ENCODE assay signal across 32 cellular contexts in the genomic region with DNA sequence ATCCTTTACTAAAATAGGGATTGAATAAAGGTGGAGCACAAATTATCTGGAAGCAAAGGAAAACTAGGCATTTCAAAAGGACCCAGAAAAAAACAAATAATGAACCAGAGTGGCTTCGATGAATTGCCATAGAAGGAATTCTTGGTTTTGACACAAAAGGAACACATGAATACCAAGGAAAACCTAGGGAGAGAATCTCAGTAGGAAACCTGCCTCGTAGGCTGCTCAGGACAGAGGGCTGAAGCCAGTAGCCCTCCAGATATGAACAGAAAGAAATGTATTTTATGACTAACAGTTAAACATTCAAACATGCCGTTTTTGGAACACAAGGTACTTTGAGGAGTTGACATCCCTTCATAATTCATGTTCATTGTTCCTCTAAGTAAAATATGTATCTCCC.
"Had no signal": no experiment of that assay in that cellular context is flagged by ENCODE, and none has a peak within 500 bp of the region (broad histone marks: within the 10 kb centered on the region; RNA-seq: fewer than 3 reads in every experiment).

No MANE protein-coding gene starts in this region.

- DNase-seq: activated CD4-positive, alpha-beta memory T cell treated with anti-CD3 and anti-CD28 coated beads, Interleukin-2, amount 10 ng/mL, durations not matched to agents 7 days and 5 days; activated CD4-positive, alpha-beta T cell treated with anti-CD3 and anti-CD28 coated beads for 1 hour; activated CD4-positive, alpha-beta T cell treated with anti-CD3 and anti-CD28 coated beads for 4 hours; activated CD4-positive, alpha-beta T cell treated with anti-CD3 and anti-CD28 coated beads, Interleukin-2, amount 10 ng/mL, durations not matched to agents 7 days and 5 days; activated CD4-positive, alpha-beta T cell treated with anti-CD3 and anti-CD28 coated beads, Interleukin-2, amount 50 U/mL, for 4 hours; activated CD4-positive, CD25-positive, alpha-beta regulatory T cell; activated CD8-positive, alpha-beta memory T cell treated with anti-CD3 and anti-CD28 coated beads, Interleukin-2, amount 50 U/mL, for 48 hours; activated gamma-delta T cell; activated naive CD4-positive, alpha-beta T cell; activated naive CD4-positive, alpha-beta T cell treated with anti-CD3 and anti-CD28 coated beads, Interleukin-2, amount 10 ng/mL, durations not matched to agents 7 days and 5 days; activated naive CD8-positive, alpha-beta T cell treated with anti-CD3 and anti-CD28 coated beads, Interleukin-2, amount 10 ng/mL, durations not matched to agents 7 days and 5 days; activated T-cell treated with anti-CD3 and anti-CD28 coated beads for 4 hours; activated T-cell treated with anti-CD3 and anti-CD28 coated beads, Interleukin-2, amount 50 U/mL, for 24 hours; activated T-cell treated with anti-CD3 and anti-CD28 coated beads, Interleukin-2, amount 50 U/mL, for 72 hours; brain microvascular endothelial cell; dorsolateral prefrontal cortex; effector memory CD4-positive, alpha-beta T cell; endodermal cell; foreskin fibroblast; heart right ventricle; T-helper 1 cell; T-helper 17 cell; T1000; WERI-Rb-1 had no signal

- H3K36me3 ChIP-seq: ascending aorta, brain microvascular endothelial cell, gastroesophageal sphincter, WERI-Rb-1 had no signal

- H3K27me3 Mint-ChIP-seq: activated naive CD8-positive, alpha-beta T cell treated with anti-CD3 and anti-CD28 coated beads, Interleukin-2, amount 10 ng/mL, durations not matched to agents 7 days and 5 days; dendritic cell treated with granulocyte-macrophage colony-stimulating factor and Interleukin-4, amounts not matched to agents 40 ng/mL and 50 ng/mL, for 4 days had no signal

- H3K27ac ChIP-seq: ascending aorta, brain microvascular endothelial cell, coronary artery, gastroesophageal sphincter, heart right ventricle, WERI-Rb-1 had no signal

- H3K9me3 ChIP-seq: ascending aorta, gastroesophageal sphincter, heart right ventricle had no signal

- FAIRE-seq: bronchial epithelial cell had no signal

- H3K4me1 ChIP-seq: ascending aorta, gastroesophageal sphincter, heart right ventricle had no signal

- H3K4me1 Mint-ChIP-seq: activated CD4-positive, alpha-beta memory T cell treated with anti-CD3 and anti-CD28 coated beads, Interleukin-2, amount 10 ng/mL, durations not matched to agents 7 days and 5 days; activated CD4-positive, alpha-beta T cell treated with anti-CD3 and anti-CD28 coated beads, Interleukin-2, amount 10 ng/mL, durations not matched to agents 7 days and 5 days; activated naive CD4-positive, alpha-beta T cell treated with anti-CD3 and anti-CD28 coated beads, Interleukin-2, amount 10 ng/mL, durations not matched to agents 7 days and 5 days; activated naive CD8-positive, alpha-beta T cell treated with anti-CD3 and anti-CD28 coated beads, Interleukin-2, amount 10 ng/mL, durations not matched to agents 7 days and 5 days; central memory CD8-positive, alpha-beta T cell; T-helper 17 cell had no signal

- H3K27me3 ChIP-seq: ascending aorta, brain microvascular endothelial cell, dorsolateral prefrontal cortex, gastroesophageal sphincter, heart right ventricle had no signal

- H3K4me3 ChIP-seq: ascending aorta, coronary artery, dorsolateral prefrontal cortex, gastroesophageal sphincter, heart right ventricle had no signal

- H3K9me3 Mint-ChIP-seq: activated CD4-positive, alpha-beta memory T cell treated with anti-CD3 and anti-CD28 coated beads, Interleukin-2, amount 10 ng/mL, durations not matched to agents 7 days and 5 days; activated CD4-positive, alpha-beta T cell treated with anti-CD3 and anti-CD28 coated beads, Interleukin-2, amount 10 ng/mL, durations not matched to agents 7 days and 5 days; activated naive CD4-positive, alpha-beta T cell treated with anti-CD3 and anti-CD28 coated beads, Interleukin-2, amount 10 ng/mL, durations not matched to agents 7 days and 5 days; activated naive CD4-positive, alpha-beta T cell treated with anti-CD3 and anti-CD28 coated beads, Interleukin-2, amount 50 U/mL, for 72 hours; activated naive CD8-positive, alpha-beta T cell treated with anti-CD3 and anti-CD28 coated beads, Interleukin-2, amount 10 ng/mL, durations not matched to agents 7 days and 5 days; activated T-cell treated with anti-CD3 and anti-CD28 coated beads, Interleukin-2, amount 50 U/mL, for 24 hours; activated T-cell treated with anti-CD3 and anti-CD28 coated beads, Interleukin-2, amount 50 U/mL, for 72 hours; central memory CD8-positive, alpha-beta T cell; dendritic cell treated with granulocyte-macrophage colony-stimulating factor and Interleukin-4, amounts not matched to agents 40 ng/mL and 50 ng/mL, for 4 days; endodermal cell; T-helper 2 cell treated with Interferon-gamma antibody and Interleukin-4, amounts not matched to agents 5 μg/mL and 100 μg/mL, for 36 hours had no signal

- H3K27ac Mint-ChIP-seq: activated CD4-positive, alpha-beta memory T cell treated with anti-CD3 and anti-CD28 coated beads, Interleukin-2, amount 10 ng/mL, durations not matched to agents 7 days and 5 days; activated CD4-positive, alpha-beta T cell treated with anti-CD3 and anti-CD28 coated beads, Interleukin-2, amount 10 ng/mL, durations not matched to agents 7 days and 5 days; activated naive CD4-positive, alpha-beta T cell treated with anti-CD3 and anti-CD28 coated beads, Interleukin-2, amount 10 ng/mL, durations not matched to agents 7 days and 5 days; activated naive CD4-positive, alpha-beta T cell treated with anti-CD3 and anti-CD28 coated beads, Interleukin-2, amount 50 U/mL, for 72 hours; activated naive CD8-positive, alpha-beta T cell treated with anti-CD3 and anti-CD28 coated beads, Interleukin-2, amount 10 ng/mL, durations not matched to agents 7 days and 5 days; activated T-cell treated with anti-CD3 and anti-CD28 coated beads, Interleukin-2, amount 50 U/mL, for 24 hours; activated T-cell treated with anti-CD3 and anti-CD28 coated beads, Interleukin-2, amount 50 U/mL, for 72 hours; dendritic cell treated with granulocyte-macrophage colony-stimulating factor and Interleukin-4, amounts not matched to agents 40 ng/mL and 50 ng/mL, for 4 days; endodermal cell; T-helper 2 cell treated with Interferon-gamma antibody and Interleukin-4, amounts not matched to agents 5 μg/mL and 100 μg/mL, for 36 hours had no signal

- H3K4me3 Mint-ChIP-seq: activated CD4-positive, alpha-beta memory T cell treated with anti-CD3 and anti-CD28 coated beads, Interleukin-2, amount 10 ng/mL, durations not matched to agents 7 days and 5 days; activated CD4-positive, alpha-beta T cell treated with anti-CD3 and anti-CD28 coated beads, Interleukin-2, amount 10 ng/mL, durations not matched to agents 7 days and 5 days; activated naive CD4-positive, alpha-beta T cell treated with anti-CD3 and anti-CD28 coated beads, Interleukin-2, amount 10 ng/mL, durations not matched to agents 7 days and 5 days; activated naive CD8-positive, alpha-beta T cell treated with anti-CD3 and anti-CD28 coated beads, Interleukin-2, amount 10 ng/mL, durations not matched to agents 7 days and 5 days; activated T-cell treated with anti-CD3 and anti-CD28 coated beads, Interleukin-2, amount 50 U/mL, for 24 hours; activated T-cell treated with anti-CD3 and anti-CD28 coated beads, Interleukin-2, amount 50 U/mL, for 72 hours; central memory CD8-positive, alpha-beta T cell; dendritic cell treated with granulocyte-macrophage colony-stimulating factor and Interleukin-4, amounts not matched to agents 40 ng/mL and 50 ng/mL, for 4 days; endodermal cell; T-helper 17 cell; T-helper 2 cell treated with Interferon-gamma antibody and Interleukin-4, amounts not matched to agents 5 μg/mL and 100 μg/mL, for 36 hours had no signal

- H3K36me3 Mint-ChIP-seq: activated naive CD4-positive, alpha-beta T cell treated with anti-CD3 and anti-CD28 coated beads, Interleukin-2, amount 10 ng/mL, durations not matched to agents 7 days and 5 days; activated naive CD4-positive, alpha-beta T cell treated with anti-CD3 and anti-CD28 coated beads, Interleukin-2, amount 50 U/mL, for 72 hours; activated naive CD8-positive, alpha-beta T cell treated with anti-CD3 and anti-CD28 coated beads, Interleukin-2, amount 10 ng/mL, durations not matched to agents 7 days and 5 days had no signal
